ENCODE assay signal across 13 cellular contexts in the genomic region with DNA sequence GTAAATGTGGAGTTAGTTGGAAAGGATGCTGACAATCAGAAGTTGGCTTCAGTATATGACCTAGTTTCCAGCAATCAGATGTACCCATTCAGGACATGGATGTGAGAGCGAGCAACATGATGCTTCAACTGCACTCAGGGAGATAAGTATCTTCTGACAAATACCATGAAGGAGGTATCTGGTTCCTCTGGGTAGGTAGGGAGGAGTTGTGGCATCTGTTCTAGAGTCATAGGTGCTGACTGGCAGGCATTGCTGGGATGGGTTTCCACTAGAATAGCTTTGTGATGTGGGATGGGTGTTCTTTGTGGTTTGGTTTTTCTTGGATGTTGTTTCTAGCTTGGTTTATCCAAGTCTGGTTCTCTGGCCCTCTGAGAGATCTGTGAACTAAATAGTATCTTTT. TPM values are rescaled to one million over a fixed set of nuclear protein-coding genes. Genes with fewer than 3 reads are reported as not detected.
DNase-seq lines count a peak whose midpoint lies in the region; ATAC-seq and TF ChIP-seq lines count a peak whose summit lies in the region.
"Had no signal": no experiment of that assay in that cellular context is flagged by ENCODE, and none has a peak within 500 bp of the region (broad histone marks: within the 10 kb centered on the region; RNA-seq: fewer than 3 reads in every experiment).

No MANE protein-coding gene starts in this region.

- H3K36me3 ChIP-seq in effector memory CD4-positive, alpha-beta T cell (ENCODE audit: control insufficient read depth, insufficient read depth, low read length), result no peaks in the 10 kb centered on the region
- H3K36me3 ChIP-seq in spleen, result peaks cover 0 to 4% (median 0%) of the 10 kb centered on the region in 6 donors
- H3K36me3 ChIP-seq: right atrium auricular region had no signal

- no peak overlapping the region for H3K4me3 ChIP-seq in effector memory CD4-positive, alpha-beta T cell (ENCODE audit: insufficient read depth, low read depth, low read length, poor library complexity, severe bottlenecking)
- no peak overlapping the region for H3K4me3 ChIP-seq in spleen
- H3K4me3 ChIP-seq: right atrium auricular region had no signal

- peak; percentile 26 for DNase-seq in activated CD4-positive, alpha-beta T cell treated with anti-CD3 and anti-CD28 coated beads for 48 hours
- no peak for DNase-seq in activated CD4-positive, alpha-beta T cell treated with anti-CD3 and anti-CD28 coated beads, Interleukin-2, amount 50 U/mL, for 4 hours
- DNase-seq in RPMI7951 (ENCODE audit: low read depth) (peak; percentile 15), spleen (no peak), NCI-H226 (no peak)
- peak in 2 of 3 donors; percentile 12 for DNase-seq in effector memory CD4-positive, alpha-beta T cell
- DNase-seq: activated effector memory CD4-positive, alpha-beta T cell treated with Interleukin-2 at 50 U/mL for 16 hours; glutamatergic neuron; left ventricle myocardium superior; NCI-H187 had no signal

- ATAC-seq in HG03442 (IDR thresholded peaks at IDR 0.05; ENCODE audit: unreplicated experiment), result no peak
- no peak for ATAC-seq in GM21515 (IDR thresholded peaks at IDR 0.05; ENCODE audit: unreplicated experiment)
- ATAC-seq: left ventricle myocardium superior had no signal

- intact Hi-C loops in spleen (cut with DNase I; ENCODE audit: low total_unique reads), result loop anchor here (5.0 kb wide), 1 partner anchor 115 kb away; no protein-coding TSS in a partner anchor

- WGBS in spleen, 5 donors, result 88 to 96% (median 93%) methylated on average over 1 of the region's 1 CpG

- peak overlapping the region; percentile 10 for H3K27ac ChIP-seq in effector memory CD4-positive, alpha-beta T cell (ENCODE audit: insufficient read depth, low read length, poor library complexity, severe bottlenecking)
- H3K27ac ChIP-seq in spleen, result peak overlapping the region in 6 of 8 donors; percentile 47 to 73 (median 68)

- H3K4me1 ChIP-seq in effector memory CD4-positive, alpha-beta T cell (ENCODE audit: control insufficient read depth, insufficient read depth, low read length, poor library complexity, severe bottlenecking), result peaks cover 9% of the 10 kb centered on the region
- H3K4me1 ChIP-seq in spleen, result peaks cover 10 to 45% (median 33%) of the 10 kb centered on the region in 6 donors

- no peaks in the 10 kb centered on the region for H3K9me3 ChIP-seq in effector memory CD4-positive, alpha-beta T cell (ENCODE audit: control insufficient read depth, low read length)
- H3K9me3 ChIP-seq in spleen, result no peaks in the 10 kb centered on the region
- H3K9me3 ChIP-seq: right atrium auricular region had no signal

- TF ChIP-seq CTCF in spleen (IDR thresholded peaks at IDR 0.05 in 8 of 11, conservative IDR thresholded peaks at IDR 0.05 in 3 of 11), result no peak

- TF ChIP-seq POLR2A in spleen (IDR thresholded peaks at IDR 0.05), result no peak

- no peaks in the 10 kb centered on the region for H3K27me3 ChIP-seq in effector memory CD4-positive, alpha-beta T cell (replicated peaks; ENCODE audit: control insufficient read depth, insufficient read depth, low read length, poor library complexity, severe bottlenecking)
- H3K27me3 ChIP-seq in spleen (replicated peaks in 1 of 7), result no peaks in the 10 kb centered on the region
- H3K27me3 ChIP-seq: right atrium auricular region had no signal

RNA-seq across cellular contexts. Expression of a gene that starts 3.9 kb away (rescaled TPM):
- 18.6 and 22.8 TPM in 2 replicates for total RNA-seq in RPMI7951 (2014; rRNA removed; shearing (Covaris generic))
- total RNA-seq in spleen, result 10 to 100 TPM; 20.2 to 60.9 (median 37.0) TPM
- polyA plus RNA-seq in spleen, result 1 to 10 TPM; 7.7 to 9.2 (median 8.4) TPM

Comparison
In these comparisons a context has a peak if more than half of its experiments do, and no peak if none do; other contexts are left out.
1. DNase-seq: peak in activated CD4-positive, alpha-beta T cell treated with anti-CD3 and anti-CD28 coated beads for 48 hours (single experiment), RPMI7951 (single experiment) and effector memory CD4-positive, alpha-beta T cell (2 of 3); none in activated CD4-positive, alpha-beta T cell treated with anti-CD3 and anti-CD28 coated beads, Interleukin-2, amount 50 U/mL, for 4 hours (0 of 2), spleen (single experiment) and NCI-H226 (single experiment).